9 cellular contexts compared by ENCODE assay signal in the genomic region with DNA sequence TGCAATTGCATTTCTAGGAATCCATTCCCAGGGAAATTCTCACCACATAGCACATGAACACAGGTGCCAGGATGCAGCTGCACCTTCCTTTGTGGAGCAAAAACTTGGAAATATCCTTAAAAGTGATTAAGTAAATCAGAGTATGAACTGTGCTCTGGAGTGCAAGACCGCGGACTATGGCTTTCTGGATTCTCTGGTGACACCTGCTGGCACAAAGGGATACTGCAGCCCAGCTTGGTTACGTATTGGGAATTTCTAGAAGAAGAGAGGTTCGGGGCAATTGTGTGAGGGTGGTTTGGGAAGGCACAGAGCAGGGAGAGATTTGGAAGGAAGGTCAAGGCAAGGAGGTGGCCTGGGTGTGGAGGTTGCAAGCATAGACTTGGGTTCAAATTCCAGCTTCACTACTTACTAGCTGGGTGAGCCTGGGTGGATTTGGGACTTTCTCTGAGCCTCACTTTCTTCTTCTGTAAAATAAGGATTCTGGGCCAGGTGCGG. TPM values are rescaled to one million over a fixed set of nuclear protein-coding genes. Genes with fewer than 3 reads are reported as not detected.
A peak's percentile ranks its signal among the peaks of the same experiment; 100 is the strongest.
DNase-seq lines count a peak whose midpoint lies in the region; ATAC-seq, FAIRE-seq and TF ChIP-seq lines count a peak whose summit lies in the region.
"Had no signal": no experiment of that assay in that cellular context is flagged by ENCODE, and none has a peak within 500 bp of the region (broad histone marks: within the 10 kb centered on the region; RNA-seq: fewer than 3 reads in every experiment).

No MANE protein-coding gene starts in this region.

- ATAC-seq in left lobe of liver, result peak; percentile 59
- ATAC-seq in GM21825 (IDR thresholded peaks at IDR 0.05; ENCODE audit: unreplicated experiment), result no peak

- peak; percentile 39 to 68 for DNase-seq in NCI-H187 (lab: John Stamatoyannopoulos, UW)
- no peak for DNase-seq in NCI-H187 treated with DMSO at 0.1 percent for 48 hours (lab: John Stamatoyannopoulos, UW)
- peak; percentile 81 for DNase-seq in NCI-H2196 (lab: John Stamatoyannopoulos, UW; ENCODE audit: unreplicated experiment)
- peak; percentile 74 for DNase-seq in bronchial epithelial cell (ENCODE audit: low read depth)
- peak; percentile 82 for DNase-seq in left lobe of liver (ENCODE audit: low spot score)
- peak; percentile 66 to 84 for DNase-seq in stimulated activated CD4-positive, alpha-beta T cell treated with anti-CD3 and anti-CD28 coated beads, Interleukin-4, amount 100 ng/mL, for 48 hours (ENCODE audit: low read depth in 2 of 2)

- no peak overlapping the region for H3K4me3 ChIP-seq in WI38 (ENCODE audit: low read depth, low read length)
- no peak overlapping the region for H3K4me3 ChIP-seq in bronchial epithelial cell (ENCODE audit: low read depth, low read length)
- H3K4me3 ChIP-seq: BLaER1 treated with 17β-estradiol and CSF1 and Interleukin-3, amounts not matched to agents 10 nM and 100 nM had no signal

- TF ChIP-seq CTCF in WI38 (IDR thresholded peaks at IDR 0.05; ENCODE audit: low read depth, low read length) (peak; percentile 94), bronchial epithelial cell (IDR thresholded peaks at IDR 0.05; ENCODE audit: insufficient read depth, low read length, severe bottlenecking) (peak; percentile 86)

- no peaks in the 10 kb centered on the region for H3K36me3 ChIP-seq in bronchial epithelial cell (ENCODE audit: control insufficient read depth, insufficient read depth, low read length)
- H3K36me3 ChIP-seq: BLaER1 treated with 17β-estradiol and CSF1 and Interleukin-3, amounts not matched to agents 10 nM and 100 nM had no signal

- no peak for FAIRE-seq in bronchial epithelial cell (lab: Jason Lieb, UNC)

- no peaks in the 10 kb centered on the region for H3K27me3 ChIP-seq in bronchial epithelial cell (ENCODE audit: control insufficient read depth, insufficient read depth, low read length)

RNA-seq across cellular contexts. Expression of a gene that starts 15.9 kb away (rescaled TPM):
- 9.7 and 16.9 TPM in 2 replicates for total RNA-seq in bronchial epithelial cell
- total RNA-seq in left lobe of liver, result 9.1 TPM

RNA-seq across cellular contexts. Expression of a gene that starts 21.3 kb away (rescaled TPM):
- total RNA-seq in bronchial epithelial cell (71.3 and 118 TPM in 2 replicates), left lobe of liver (215 TPM)

RNA-seq across cellular contexts. Expression of a gene that starts 56.4 kb away (rescaled TPM):
- 18.4 and 30.2 TPM in 2 replicates for total RNA-seq in bronchial epithelial cell
- 30.9 TPM for total RNA-seq in left lobe of liver
